Comparison of ENCODE assay signal across 6 cellular contexts in the genomic region with DNA sequence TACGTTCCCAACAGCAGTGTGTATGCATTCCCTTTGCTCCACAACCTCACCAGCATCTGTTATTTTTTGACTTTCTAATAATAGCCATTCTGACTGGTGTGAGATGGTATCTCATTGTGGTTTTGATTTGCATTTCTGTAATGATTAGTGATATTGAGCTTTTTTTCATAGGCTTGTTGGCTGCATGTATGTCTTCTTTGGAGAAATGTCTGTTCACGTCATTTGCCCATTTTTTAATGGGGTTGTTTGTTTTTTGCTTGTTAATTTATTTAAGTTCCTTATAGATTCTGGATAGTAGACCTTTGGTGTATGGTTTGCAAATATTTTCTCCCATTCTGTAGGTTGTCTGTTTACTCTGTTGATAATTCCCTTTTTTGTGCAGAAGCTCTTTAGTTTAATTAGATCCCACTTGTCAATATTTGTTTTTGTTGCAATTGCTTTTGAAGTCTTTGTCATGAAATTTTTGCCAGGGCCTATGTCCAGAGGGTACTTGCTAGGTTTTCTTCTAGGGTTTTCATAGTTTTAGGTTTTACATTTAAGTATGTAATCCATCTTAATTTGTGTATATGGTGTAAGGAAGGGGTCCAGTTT.
DNase-seq lines count a peak whose midpoint lies in the region; ATAC-seq, FAIRE-seq and TF ChIP-seq lines count a peak whose summit lies in the region.
"Not testable (repeated sequence)": the region's sequence is repeated elsewhere in the genome, so short reads cannot be mapped to it uniquely, and the experiment has no call there.

No MANE protein-coding gene starts in this region.

- POLR2A ChIA-PET in A549 (lab: Yijun Ruan, JAX) = interaction anchor here (0.6 kb wide), 1 partner anchor 107 kb away, joined by 3 read pairs; no protein-coding TSS in a partner anchor
- POLR2A ChIA-PET in HepG2 (lab: Yijun Ruan, JAX) = not testable (repeated sequence)

- peaks cover 21% of the 10 kb centered on the region for H3K4me1 Mint-ChIP-seq in astrocyte (ENCODE audit: low read depth, unreplicated experiment)

- H3K27ac Mint-ChIP-seq in astrocyte (ENCODE audit: unreplicated experiment) = not testable (repeated sequence)

- CTCF ChIA-PET in A549 (lab: Yijun Ruan, JAX) = interaction anchor here (0.6 to 3.6 kb wide), 6 partner anchors 25 to 381 kb away, joined by 3 to 14 read pairs (median 5); no protein-coding TSS in a partner anchor
- CTCF ChIA-PET in HepG2 (lab: Yijun Ruan, JAX; ENCODE audit: low intra/inter-chr PET ratio, low total read pairs) = not testable (repeated sequence)

- not testable (repeated sequence) for H2AFZ ChIP-seq in astrocyte (ENCODE audit: low read depth, low read length); HepG2 (ENCODE audit: low read length)

- H3K4me3 Mint-ChIP-seq in astrocyte (ENCODE audit: unreplicated experiment) = not testable (repeated sequence)

- H3K27me3 ChIP-seq in astrocyte (ENCODE audit: insufficient read depth, low read length); HepG2 (ENCODE audit: control insufficient read depth in 1 of 2, insufficient read depth in 2 of 2, low read length in 2 of 2): not testable (repeated sequence)

- TF ChIP-seq EP300 in A549 (IDR thresholded peaks at IDR 0.05); HepG2 (CRISPR knock-in tag; IDR thresholded peaks at IDR 0.05; ENCODE audit: borderline replicate concordance): not testable (repeated sequence)
- TF ChIP-seq EP300 in HepG2 (IDR thresholded peaks at IDR 0.05; ENCODE audit: low read depth in 2 of 2, low read length in 2 of 2) = peak in 1 of 2 experiments; percentile 31; a peak in 1 of 4 replicates

- intact Hi-C loops in HepG2 (cut with micrococcal nuclease; ENCODE audit: unreplicated experiment) = not testable (repeated sequence)

- H3K9me3 ChIP-seq in A549 = peaks cover 18% of the 10 kb centered on the region
- not testable (repeated sequence) for H3K9me3 ChIP-seq in astrocyte (ENCODE audit: insufficient read depth, low read depth, low read length); HepG2 (ENCODE audit: low read length)

- H3K4me3 ChIP-seq in A549 = peak overlapping the region; percentile 52
- H3K4me3 ChIP-seq in LNCaP clone FGC (ENCODE audit: low read depth, low read length); astrocyte (ENCODE audit: insufficient read depth, low read depth, low read length); HepG2 (replicated peaks in 1 of 3; ENCODE audit: insufficient read depth in 1 of 3, low read depth in 2 of 3, low read length in 3 of 3): not testable (repeated sequence)

- in situ Hi-C loops in HepG2 (cut with HindIII; ENCODE audit: extremely low pct_ligation_motif_present, low pct_unique_long_range_greater_than_20kb) = not testable (repeated sequence)

- not testable (repeated sequence) for H3K79me2 ChIP-seq in astrocyte (ENCODE audit: insufficient read depth, low read length); HepG2 (ENCODE audit: insufficient read depth, low read length)

- TF ChIP-seq POLR2A in A549 (IDR thresholded peaks at IDR 0.05; ENCODE audit: low read length); HepG2 (IDR thresholded peaks at IDR 0.05; ENCODE audit: insufficient read depth in 1 of 2, low read depth in 2 of 2, low read length in 2 of 2): not testable (repeated sequence)

- not testable (repeated sequence) for DNase-seq in A549 (ENCODE audit: low read depth in 1 of 2, low spot score in 1 of 2)
- DNase-seq in DMS53 (lab: John Stamatoyannopoulos, UW) = peak; percentile 22
- DNase-seq in LNCaP clone FGC (ENCODE audit: low read depth) = peak; percentile 23
- peak; percentile 64 for DNase-seq in NCI-H748 (lab: John Stamatoyannopoulos, UW; ENCODE audit: unreplicated experiment)
- DNase-seq in astrocyte (ENCODE audit: low read depth) = peak; percentile 29
- DNase-seq in HepG2 (ENCODE audit: low spot score) = peak; percentile 34

- not testable (repeated sequence) for H3K4me1 ChIP-seq in A549; astrocyte (ENCODE audit: insufficient read depth, low read length)
- H3K4me1 ChIP-seq in HepG2 (ENCODE audit: insufficient read depth, low read length) = 0 out of 2 replicates have a peak, but pooled peaks cover 18% of the 10 kb centered on the region

- not testable (repeated sequence) for TF ChIP-seq CTCF in A549 (IDR thresholded peaks at IDR 0.05); LNCaP clone FGC (IDR thresholded peaks at IDR 0.05; ENCODE audit: control insufficient read depth, extremely low read depth, insufficient read depth); astrocyte (IDR thresholded peaks at IDR 0.05; ENCODE audit: insufficient read depth, low read depth, low read length); HepG2 (CRISPR knock-in tag; IDR thresholded peaks at IDR 0.05)

- not testable (repeated sequence) for FAIRE-seq in A549 (lab: Jason Lieb, UNC); astrocyte (lab: Jason Lieb, UNC); HepG2 (lab: Jason Lieb, UNC)

- not testable (repeated sequence) for H3K9ac ChIP-seq in astrocyte (ENCODE audit: low read length); HepG2 (ENCODE audit: insufficient read depth, low read depth, low read length)

- peak overlapping the region; percentile 75 for H3K4me2 ChIP-seq in A549
- not testable (repeated sequence) for H3K4me2 ChIP-seq in astrocyte (ENCODE audit: low read length); HepG2 (ENCODE audit: low read depth, low read length)

- not testable (repeated sequence) for H3K36me3 ChIP-seq in astrocyte (ENCODE audit: insufficient read depth, low read length); HepG2 (replicated peaks in 1 of 2; ENCODE audit: control insufficient read depth in 1 of 2, insufficient read depth in 2 of 2, low read length in 2 of 2)

- H3K27me3 Mint-ChIP-seq in astrocyte (ENCODE audit: low read depth, unreplicated experiment) = not testable (repeated sequence)

- H3K27ac ChIP-seq in A549 = peak overlapping the region; percentile 96 to 97
- not testable (repeated sequence) for H3K27ac ChIP-seq in astrocyte (ENCODE audit: low read depth, low read length); HepG2 (ENCODE audit: extremely low read length, insufficient read depth, low read length)

- not testable (repeated sequence) for H3K36me3 Mint-ChIP-seq in astrocyte (ENCODE audit: low read depth, unreplicated experiment)

- H4K20me1 ChIP-seq in astrocyte (ENCODE audit: insufficient read depth, low read length); HepG2 (ENCODE audit: insufficient read depth, low read length): not testable (repeated sequence)

- TF ChIP-seq RAD21 in A549 (conservative IDR thresholded peaks at IDR 0.05 in 1 of 2, IDR thresholded peaks at IDR 0.05 in 1 of 2); HepG2 (CRISPR knock-in tag; IDR thresholded peaks at IDR 0.05): not testable (repeated sequence)

- peaks cover 14% of the 10 kb centered on the region for H3K9me3 Mint-ChIP-seq in astrocyte (ENCODE audit: unreplicated experiment)

- BruUV-seq in HepG2 (replicated peaks; lab: Mats Ljungman, UMichigan) = not testable (repeated sequence)

- not testable (repeated sequence) for ATAC-seq in A549, HepG2

- 91% methylated on average over 2 of the region's 2 CpGs for WGBS in A549 (ENCODE audit: missing lambda C conversion rate)
- 14% methylated on average over 2 of the region's 2 CpGs for WGBS in HepG2 (ENCODE audit: low lambda C conversion rate)

TF ChIP-seq in HepG2, 621 proteins besides CTCF, POLR2A, EP300 and RAD21 (continues in another document):
- TF ChIP-seq SOX6 (IDR thresholded peaks at IDR 0.05); NR2F6 (CRISPR knock-in tag; IDR thresholded peaks at IDR 0.05): not testable (repeated sequence)
- peak; percentile 71; the same call in 1 of the 2 replicates for TF ChIP-seq SOX6 (CRISPR knock-in tag; IDR thresholded peaks at IDR 0.05)
- peak; percentile 20; the same call in 1 of the 2 replicates for TF ChIP-seq MIXL1 (CRISPR knock-in tag; IDR thresholded peaks at IDR 0.05)
- TF ChIP-seq HMG20A (CRISPR knock-in tag; IDR thresholded peaks at IDR 0.05; ENCODE audit: borderline replicate concordance) = peak; percentile 54; the same call in 1 of the 2 replicates
- peak; percentile 46; the same call in 1 of the 2 replicates for TF ChIP-seq NR2F6 (IDR thresholded peaks at IDR 0.05)
- TF ChIP-seq FOXA1 (IDR thresholded peaks at IDR 0.05) = peak; percentile 57; the same call in 1 of the 2 replicates
- peak; percentile 44 for TF ChIP-seq FOXA1 (CRISPR knock-in tag; IDR thresholded peaks at IDR 0.05)
